In the genomic region with DNA sequence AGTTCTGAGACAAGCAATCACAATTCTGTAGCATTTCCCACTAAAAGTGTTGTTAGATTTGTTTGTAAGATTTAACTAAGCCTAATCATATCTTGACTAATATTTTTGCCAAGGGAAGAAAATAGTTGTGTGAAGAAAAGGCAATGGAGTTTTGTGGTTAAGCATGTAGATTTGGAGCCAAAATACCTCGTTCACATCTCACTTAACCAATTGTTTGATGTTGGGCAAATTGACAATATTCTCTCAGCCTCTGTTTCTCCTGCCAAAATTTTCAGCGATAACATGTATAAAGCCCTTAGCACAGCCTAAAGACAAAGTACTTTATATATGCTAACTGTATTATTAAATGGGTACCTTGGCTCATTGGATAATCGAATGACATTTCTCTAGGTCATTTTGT, we compare ENCODE assay signal across 31 cellular contexts.
"Had no signal": no experiment of that assay in that cellular context is flagged by ENCODE, and none has a peak within 500 bp of the region (broad histone marks: within the 10 kb centered on the region; RNA-seq: fewer than 3 reads in every experiment).

No MANE protein-coding gene starts in this region.

- H3K36me3 ChIP-seq: adrenal gland, cardiac muscle cell, WERI-Rb-1 had no signal

- DNase-seq: activated CD4-positive, alpha-beta memory T cell treated with anti-CD3 and anti-CD28 coated beads for 36 hours; activated CD4-positive, alpha-beta T cell treated with anti-CD3 and anti-CD28 coated beads for 4 hours; activated CD4-positive, alpha-beta T cell treated with anti-CD3 and anti-CD28 coated beads, Interleukin-2, amount 10 ng/mL, durations not matched to agents 24 days and 14 days; activated CD4-positive, alpha-beta T cell treated with anti-CD3 and anti-CD28 coated beads, Interleukin-2, amount 50 U/mL, for 1 hour; activated CD4-positive, alpha-beta T cell treated with anti-CD3 and anti-CD28 coated beads, Interleukin-2, amount 50 U/mL, for 4 hours; activated CD4-positive, CD25-positive, alpha-beta regulatory T cell; activated CD8-positive, alpha-beta memory T cell treated with anti-CD3 and anti-CD28 coated beads, Interleukin-2, amount 50 U/mL, for 4 hours; activated CD8-positive, alpha-beta T cell treated with anti-CD3 and anti-CD28 coated beads for 36 hours; activated effector memory CD4-positive, alpha-beta T cell treated with anti-CD3 and anti-CD28 coated beads, Interleukin-2, amount 50 U/mL, for 16 hours; activated gamma-delta T cell treated with Interleukin-2 at 50 U/mL for 16 hours; activated naive CD4-positive, alpha-beta T cell; activated naive CD4-positive, alpha-beta T cell treated with anti-CD3 and anti-CD28 coated beads for 36 hours; activated naive CD4-positive, alpha-beta T cell treated with anti-CD3 and anti-CD28 coated beads, Interleukin-2, amount 50 U/mL, for 16 hours; activated naive CD8-positive, alpha-beta T cell treated with anti-CD3 and anti-CD28 coated beads for 36 hours; activated T-cell treated with anti-CD3 and anti-CD28 coated beads for 4 hours; activated T-cell treated with anti-CD3 and anti-CD28 coated beads, Interleukin-2, amount 50 U/mL, for 1 hour; activated T-cell treated with anti-CD3 and anti-CD28 coated beads, Interleukin-2, amount 50 U/mL, for 4 hours; activated T-cell treated with anti-CD3 and anti-CD28 coated beads, Interleukin-2, amount 50 U/mL, for 72 hours; adrenal gland; amniotic stem cell; aorta; caudate nucleus; cerebellar nuclear complex; SW 1271; T-helper 1 cell; T-helper 2 cell; T-helper 9 cell; WERI-Rb-1 had no signal

- H3K4me3 ChIP-seq: adrenal gland, cardiac muscle cell had no signal

- H3K9me3 ChIP-seq: adrenal gland had no signal

- H3K4me1 ChIP-seq: adrenal gland had no signal

- FAIRE-seq: bronchial epithelial cell, TTC549 had no signal

- H3K27ac ChIP-seq: adrenal gland, cardiac muscle cell, WERI-Rb-1 had no signal

- H3K27me3 ChIP-seq: adrenal gland, cardiac muscle cell had no signal
